In the genomic region with DNA sequence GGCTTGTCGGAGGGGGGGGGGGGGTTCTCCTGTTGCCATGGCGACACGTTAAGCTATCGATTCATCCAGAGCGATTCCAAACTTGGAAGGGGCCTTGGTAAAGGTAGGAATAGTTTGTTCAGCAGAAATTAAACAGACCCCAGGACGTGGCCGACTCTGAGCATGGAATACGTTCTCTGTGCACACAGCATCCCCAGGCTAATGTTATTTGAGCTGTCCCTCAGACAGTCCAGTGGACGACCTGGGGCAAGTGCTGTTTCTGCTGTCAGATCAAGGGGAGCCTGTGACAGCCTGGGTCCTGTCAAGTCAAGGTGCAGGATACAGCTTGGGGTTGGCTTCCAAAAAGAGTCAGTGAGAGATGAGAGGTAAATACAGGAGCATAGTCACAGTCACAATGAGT, we compare ENCODE assay signal across 24 cellular contexts.
A peak's percentile ranks its signal among the peaks of the same experiment; 100 is the strongest.
DNase-seq lines count a peak whose midpoint lies in the region; ATAC-seq and TF ChIP-seq lines count a peak whose summit lies in the region.
"Had no signal": no experiment of that assay in that cellular context is flagged by ENCODE, and none has a peak within 500 bp of the region (broad histone marks: within the 10 kb centered on the region; RNA-seq: fewer than 3 reads in every experiment).

No MANE protein-coding gene starts in this region.

- H2AFZ ChIP-seq in neural cell (ENCODE audit: low read depth, low read length) = no peak overlapping the region

- H3F3A ChIP-seq in neural cell (ENCODE audit: insufficient read depth, low read length, poor library complexity, severe bottlenecking) = no peaks in the 10 kb centered on the region

- no peak overlapping the region for H3K4me3 Mint-ChIP-seq in chondrocyte (ENCODE audit: unreplicated experiment)
- H3K4me3 Mint-ChIP-seq: CD8-positive, alpha-beta T cell; HFFc6 had no signal

- H3K9me3 Mint-ChIP-seq in chondrocyte (ENCODE audit: low read depth) = no peaks in the 10 kb centered on the region

- H3K4me3 ChIP-seq in neural cell (ENCODE audit: low read length) = peak overlapping the region; percentile 34
- H3K4me3 ChIP-seq: BLaER1 treated with 17β-estradiol and CSF1 and Interleukin-3, amounts not matched to agents 10 nM and 100 nM; Peyer's patch had no signal

- H3K36me3 Mint-ChIP-seq in chondrocyte (ENCODE audit: low read depth) = no peaks in the 10 kb centered on the region
- H3K36me3 Mint-ChIP-seq: CD8-positive, alpha-beta T cell had no signal

- peak overlapping the region; percentile 19 for H3K9ac ChIP-seq in neural cell (ENCODE audit: low read length)
- H3K9ac ChIP-seq: BLaER1 treated with 17β-estradiol and CSF1 and Interleukin-3, amounts not matched to agents 10 nM and 100 nM had no signal

- no peaks in the 10 kb centered on the region for H3K36me3 ChIP-seq in neural cell (ENCODE audit: insufficient read depth, low read length)
- H3K36me3 ChIP-seq: BLaER1 treated with 17β-estradiol and CSF1 and Interleukin-3, amounts not matched to agents 10 nM and 100 nM; Peyer's patch had no signal

- no peaks in the 10 kb centered on the region for H3K9me2 ChIP-seq in neural cell (ENCODE audit: insufficient read depth, low read length)

- H3K4me1 Mint-ChIP-seq in chondrocyte (ENCODE audit: low read depth) = no peaks in the 10 kb centered on the region

- no peaks in the 10 kb centered on the region for H3K27me3 Mint-ChIP-seq in chondrocyte (ENCODE audit: low read depth)

- no peak overlapping the region for H3K27ac Mint-ChIP-seq in chondrocyte (ENCODE audit: unreplicated experiment)
- H3K27ac Mint-ChIP-seq: CD8-positive, alpha-beta T cell; HFFc6 had no signal

- TF ChIP-seq RAD21 in neural cell (conservative IDR thresholded peaks at IDR 0.05) = no peak

- H3K27ac ChIP-seq in neural cell (ENCODE audit: low read length) = peak overlapping the region; percentile 36
- H3K27ac ChIP-seq: BLaER1 treated with 17β-estradiol and CSF1 and Interleukin-3, amounts not matched to agents 10 nM and 100 nM; Peyer's patch had no signal

- peak; percentile 29 for DNase-seq in DMS79 treated with DMSO at 0.1 percent for 48 hours (lab: John Stamatoyannopoulos, UW)
- peak; percentile 82 for DNase-seq in NCI-H146 (lab: John Stamatoyannopoulos, UW)
- DNase-seq in NCI-H345 treated with DMSO at 0.1 percent for 48 hours (lab: John Stamatoyannopoulos, UW; ENCODE audit: unreplicated experiment) = peak; percentile 55
- no peak for DNase-seq in chondrocyte (ENCODE audit: low spot score)
- DNase-seq in iPS-NIHi11 (ENCODE audit: low spot score) = no peak
- DNase-seq: CD8-positive, alpha-beta T cell; DMS53; H7; HFFc6; IMR-90; Karpas-422; NCI-H1048; NCI-H2029; NCI-H226; NCI-H526 treated with DMSO at 0.1 percent for 48 hours; NK-92 treated with Interleukin-12 subunit alpha and Interleukin-12 subunit beta, amount 100 ng/mL, for 24 hours; Peyer's patch; SW 1271; T-helper 2 cell had no signal

- TF ChIP-seq CTCF in neural cell (IDR thresholded peaks at IDR 0.05; ENCODE audit: poor library complexity, severe bottlenecking) (no peak), chondrocyte (IDR thresholded peaks at IDR 0.05) (no peak)

- no peaks in the 10 kb centered on the region for H3K9me3 ChIP-seq in neural cell (ENCODE audit: low read length)
- H3K9me3 ChIP-seq: BLaER1 treated with 17β-estradiol and CSF1 and Interleukin-3, amounts not matched to agents 10 nM and 100 nM had no signal

- TF ChIP-seq EP300 in neural cell (conservative IDR thresholded peaks at IDR 0.05; ENCODE audit: poor library complexity, severe bottlenecking) = no peak

- no peaks in the 10 kb centered on the region for H4K20me1 ChIP-seq in neural cell (ENCODE audit: insufficient read depth)
- H4K20me1 ChIP-seq: BLaER1 treated with 17β-estradiol and CSF1 and Interleukin-3, amounts not matched to agents 10 nM and 100 nM had no signal

- H3K4me2 ChIP-seq in neural cell (ENCODE audit: low read length) = peak overlapping the region; percentile 25
- H3K4me2 ChIP-seq: BLaER1 treated with 17β-estradiol and CSF1 and Interleukin-3, amounts not matched to agents 10 nM and 100 nM had no signal

- H3K27me3 ChIP-seq in neural cell (ENCODE audit: insufficient read depth, low read depth, low read length) = no peaks in the 10 kb centered on the region
- H3K27me3 ChIP-seq: BLaER1 treated with 17β-estradiol and CSF1 and Interleukin-3, amounts not matched to agents 10 nM and 100 nM; Peyer's patch had no signal

- ATAC-seq in GM19023 (IDR thresholded peaks at IDR 0.05; ENCODE audit: unreplicated experiment) (no peak), GM18868 (IDR thresholded peaks at IDR 0.05; ENCODE audit: unreplicated experiment) (no peak)
- ATAC-seq: CD8-positive, alpha-beta T cell; Right ventricle myocardium inferior had no signal

- H3K79me2 ChIP-seq in neural cell (replicated peaks; ENCODE audit: insufficient read depth, low read length) = no peaks in the 10 kb centered on the region

TF ChIP-seq in neural cell, 6 proteins besides CTCF, POLR2A, EP300 and RAD21:
- no peak for TF ChIP-seq TAF1 (IDR thresholded peaks at IDR 0.05; ENCODE audit: low read depth)
- TF ChIP-seq MXI1 (conservative IDR thresholded peaks at IDR 0.05; ENCODE audit: poor library complexity, severe bottlenecking) = no peak
- no peak for TF ChIP-seq POLR2AphosphoS5 (IDR thresholded peaks at IDR 0.05)
- no peak for TF ChIP-seq REST (IDR thresholded peaks at IDR 0.05; ENCODE audit: borderline replicate concordance)
- no peak for TF ChIP-seq EZH2 (IDR thresholded peaks at IDR 0.05; ENCODE audit: borderline replicate concordance, insufficient read depth, low read length, poor library complexity, severe bottlenecking)
- TF ChIP-seq SMC3 (conservative IDR thresholded peaks at IDR 0.05; ENCODE audit: poor library complexity) = no peak

Comparison
In these comparisons a context has a peak if more than half of its experiments do, and no peak if none do; other contexts are left out.
1. DNase-seq: peak in DMS79 treated with DMSO at 0.1 percent for 48 hours (single experiment), NCI-H146 (single experiment) and NCI-H345 treated with DMSO at 0.1 percent for 48 hours (single experiment); none in chondrocyte (single experiment) and iPS-NIHi11 (single experiment).